ENCODE assay signal across 1 cellular context in genomic region chr1:54996869-54997710, GRCh38.
TF ChIP-seq lines count a peak whose summit lies in the region.

No MANE protein-coding gene starts in this region.

TF ChIP-seq in H1, 55 proteins besides CTCF, POLR2A, EP300 and RAD21:
- TF ChIP-seq EZH2 (IDR thresholded peaks at IDR 0.05; ENCODE audit: low read depth, low read length, severe bottlenecking): peak; percentile 39
- no peak for TF ChIP-seq HDAC6 (IDR thresholded peaks at IDR 0.05; ENCODE audit: low read depth, low read length)
- TF ChIP-seq CTBP2 (IDR thresholded peaks at IDR 0.05; ENCODE audit: borderline replicate concordance, insufficient read depth, insufficient read length, low read length): no peak
- TF ChIP-seq CEBPB (IDR thresholded peaks at IDR 0.05; ENCODE audit: low read depth, low read length): no peak
- TF ChIP-seq SUZ12 (IDR thresholded peaks at IDR 0.05; ENCODE audit: low read length): peak; percentile 56; the same call in 1 of the 2 replicates
- no peak for TF ChIP-seq SIRT6 (IDR thresholded peaks at IDR 0.05; ENCODE audit: low read length)
- peak; percentile 77 for TF ChIP-seq KDM4A (IDR thresholded peaks at IDR 0.05; ENCODE audit: low read depth, low read length, severe bottlenecking)
- no peak for TF ChIP-seq CBX5 (IDR thresholded peaks at IDR 0.05; ENCODE audit: low read depth, low read length)
- TF ChIP-seq POLR2AphosphoS5 (IDR thresholded peaks at IDR 0.05; ENCODE audit: low read depth, low read length): no peak
- 0 out of 4 replicates have a peak, but pooled peaks of 1 of the 2 experiments have one; percentile 5 for TF ChIP-seq SIN3A (conservative IDR thresholded peaks at IDR 0.05 in 1 of 2, IDR thresholded peaks at IDR 0.05 in 1 of 2; ENCODE audit: low read depth in 1 of 2, low read length in 2 of 2)
- peak; percentile 74 for TF ChIP-seq E2F6 (IDR thresholded peaks at IDR 0.05)
- TF ChIP-seq BRCA1 (IDR thresholded peaks at IDR 0.05; ENCODE audit: low read depth, low read length): no peak
- TF ChIP-seq SRF (IDR thresholded peaks at IDR 0.05; ENCODE audit: low read depth, low read length): no peak
